ENCODE assay signal across 8 cellular contexts in genomic region chr1:27858072-27858948, GRCh38. TPM values are rescaled to one million over a fixed set of nuclear protein-coding genes. Genes with fewer than 3 reads are reported as not detected.
DNase-seq lines count a peak whose midpoint lies in the region; ATAC-seq and TF ChIP-seq lines count a peak whose summit lies in the region.

No MANE protein-coding gene starts in this region.

- H3K9me3 Mint-ChIP-seq in CD4-positive, CD25-positive, alpha-beta regulatory T cell = no peaks in the 10 kb centered on the region
- H3K9me3 Mint-ChIP-seq in activated naive CD8-positive, alpha-beta T cell treated with anti-CD3 and anti-CD28 coated beads, Interleukin-2, amount 10 ng/mL, durations not matched to agents 7 days and 5 days = no peaks in the 10 kb centered on the region

- H3K4me1 Mint-ChIP-seq in CD4-positive, CD25-positive, alpha-beta regulatory T cell = peaks cover 0 to 25% (median 9%) of the 10 kb centered on the region in 4 donors
- peaks cover 11% of the 10 kb centered on the region for H3K4me1 Mint-ChIP-seq in activated naive CD8-positive, alpha-beta T cell treated with anti-CD3 and anti-CD28 coated beads, Interleukin-2, amount 10 ng/mL, durations not matched to agents 7 days and 5 days

- TF ChIP-seq POLR2A in vagina (IDR thresholded peaks at IDR 0.05) = no peak

- H3K27me3 ChIP-seq in CD4-positive, CD25-positive, alpha-beta regulatory T cell (ENCODE audit: control insufficient read depth, insufficient read depth, low read length) = no peaks in the 10 kb centered on the region
- H3K27me3 ChIP-seq in psoas muscle (ENCODE audit: insufficient read depth in 3 of 3, low read length in 2 of 3) (no peaks in the 10 kb centered on the region), vagina (no peaks in the 10 kb centered on the region)

- H3K4me3 Mint-ChIP-seq in CD4-positive, CD25-positive, alpha-beta regulatory T cell = no peak overlapping the region
- H3K4me3 Mint-ChIP-seq in activated naive CD8-positive, alpha-beta T cell treated with anti-CD3 and anti-CD28 coated beads, Interleukin-2, amount 10 ng/mL, durations not matched to agents 7 days and 5 days = no peak overlapping the region

- DNase-seq in CD4-positive, CD25-positive, alpha-beta regulatory T cell = peak; percentile 68 to 85 (median 82)
- DNase-seq in NCI-H1105 (lab: John Stamatoyannopoulos, UW) = peak; percentile 71
- peak; percentile 28 to 40 for DNase-seq in SW 1271 (lab: John Stamatoyannopoulos, UW)
- peak; percentile 89 for DNase-seq in activated naive CD8-positive, alpha-beta T cell treated with anti-CD3 and anti-CD28 coated beads, Interleukin-2, amount 10 ng/mL, durations not matched to agents 7 days and 5 days
- DNase-seq in cardiac septum (ENCODE audit: low spot score) = peak; percentile 91
- DNase-seq in psoas muscle = peak; percentile 82 to 85
- DNase-seq in vagina (ENCODE audit: extremely low spot score in 2 of 2) = no peak

- peaks cover 10% of the 10 kb centered on the region for H3K4me1 ChIP-seq in CD4-positive, CD25-positive, alpha-beta regulatory T cell (ENCODE audit: control insufficient read depth, insufficient read depth, low read length, poor library complexity, severe bottlenecking)
- no peaks in the 10 kb centered on the region for H3K4me1 ChIP-seq in psoas muscle
- peaks cover 6% of the 10 kb centered on the region for H3K4me1 ChIP-seq in vagina

- no peaks in the 10 kb centered on the region for H3K36me3 Mint-ChIP-seq in CD4-positive, CD25-positive, alpha-beta regulatory T cell
- no peaks in the 10 kb centered on the region for H3K36me3 Mint-ChIP-seq in activated naive CD8-positive, alpha-beta T cell treated with anti-CD3 and anti-CD28 coated beads, Interleukin-2, amount 10 ng/mL, durations not matched to agents 7 days and 5 days

- no peaks in the 10 kb centered on the region for H3K27me3 Mint-ChIP-seq in CD4-positive, CD25-positive, alpha-beta regulatory T cell
- no peaks in the 10 kb centered on the region for H3K27me3 Mint-ChIP-seq in activated naive CD8-positive, alpha-beta T cell treated with anti-CD3 and anti-CD28 coated beads, Interleukin-2, amount 10 ng/mL, durations not matched to agents 7 days and 5 days

- POLR2A ChIA-PET in activated naive CD8-positive, alpha-beta T cell treated with anti-CD3 and anti-CD28 coated beads, Interleukin-2, amount 10 ng/mL, durations not matched to agents 7 days and 5 days (lab: Charles Lee) = interaction anchor here (0.7 to 0.8 kb wide), 2 partner anchors 230 to 391 kb away, joined by 3 read pairs; partner anchors contain the start of gene EYA3

- H3K27ac ChIP-seq in CD4-positive, CD25-positive, alpha-beta regulatory T cell (ENCODE audit: insufficient read depth, low read length, poor library complexity, severe bottlenecking) = no peak overlapping the region
- no peak overlapping the region for H3K27ac ChIP-seq in psoas muscle
- H3K27ac ChIP-seq in vagina = no peak overlapping the region

- intact Hi-C loops in cardiac septum (cut with DNase I) = loop anchor here (5.0 kb wide), 1 partner anchor 119 kb away; no protein-coding TSS in a partner anchor
- intact Hi-C loops in psoas muscle (cut with DNase I) = loop anchor here (5.0 kb wide), 1 partner anchor 119 kb away; no protein-coding TSS in a partner anchor
- intact Hi-C loops in vagina (cut with DNase I) = no loop called here

- H3K4me3 ChIP-seq in CD4-positive, CD25-positive, alpha-beta regulatory T cell (ENCODE audit: low read depth, low read length) = no peak overlapping the region
- H3K4me3 ChIP-seq in psoas muscle = no peak overlapping the region
- H3K4me3 ChIP-seq in vagina = no peak overlapping the region

- 18 to 30% (median 23%) methylated on average over 10 of the region's 10 CpGs for WGBS in psoas muscle, 3 donors

- peak overlapping the region in 2 of 3 donors; percentile 65 to 82 for H3K27ac Mint-ChIP-seq in CD4-positive, CD25-positive, alpha-beta regulatory T cell
- peak overlapping the region; percentile 80 for H3K27ac Mint-ChIP-seq in activated naive CD8-positive, alpha-beta T cell treated with anti-CD3 and anti-CD28 coated beads, Interleukin-2, amount 10 ng/mL, durations not matched to agents 7 days and 5 days

- no peaks in the 10 kb centered on the region for H3K9me3 ChIP-seq in CD4-positive, CD25-positive, alpha-beta regulatory T cell (ENCODE audit: control insufficient read depth in 2 of 2, low read length in 2 of 2)
- H3K9me3 ChIP-seq in psoas muscle (no peaks in the 10 kb centered on the region), vagina (no peaks in the 10 kb centered on the region)

- no peaks in the 10 kb centered on the region for H3K36me3 ChIP-seq in CD4-positive, CD25-positive, alpha-beta regulatory T cell (ENCODE audit: control insufficient read depth, insufficient read depth, low read length)
- H3K36me3 ChIP-seq in psoas muscle (ENCODE audit: insufficient read depth in 1 of 2, low read depth in 1 of 2) (no peaks in the 10 kb centered on the region), vagina (no peaks in the 10 kb centered on the region)

- TF ChIP-seq CTCF in psoas muscle (IDR thresholded peaks at IDR 0.05) = peak; percentile 87
- peak; percentile 80 to 90 (median 87) for TF ChIP-seq CTCF in vagina (IDR thresholded peaks at IDR 0.05)

- peak; percentile 95 to 99 for ATAC-seq in CD4-positive, CD25-positive, alpha-beta regulatory T cell (ENCODE audit: low read depth in 2 of 2)
- peak; percentile 63 for ATAC-seq in GM21786 (IDR thresholded peaks at IDR 0.05; ENCODE audit: unreplicated experiment)
- peak; percentile 95 for ATAC-seq in activated naive CD8-positive, alpha-beta T cell treated with anti-CD3 and anti-CD28 coated beads, Interleukin-2, amount 10 ng/mL, durations not matched to agents 7 days and 5 days (ENCODE audit: low read depth)
- peak; percentile 81 to 91 (median 87) for ATAC-seq in psoas muscle

RNA-seq across cellular contexts. Expression of gene THEMIS2, which starts 14.0 kb away (rescaled TPM):
- 57.1 TPM for total RNA-seq in CD4-positive, CD25-positive, alpha-beta regulatory T cell
- 10 to 100 TPM; 37.9 to 69.9 (median 60.5) TPM for polyA plus RNA-seq in CD4-positive, CD25-positive, alpha-beta regulatory T cell
- total RNA-seq in activated naive CD8-positive, alpha-beta T cell treated with anti-CD3 and anti-CD28 coated beads, Interleukin-2, amount 10 ng/mL, durations not matched to agents 7 days and 5 days = 10 to 100 TPM; 35.4 to 40.5 TPM
- total RNA-seq in cardiac septum (3.6 TPM), psoas muscle (1 to 10 TPM; 3.7 to 5.1 (median 3.9) TPM), vagina (21.9 TPM)
- polyA plus RNA-seq in psoas muscle = 1 to 10 TPM; 1.5 to 6.1 (median 1.7) TPM

RNA-seq across cellular contexts. Expression of gene PPP1R8, which starts 27.7 kb away (rescaled TPM):
- total RNA-seq in CD4-positive, CD25-positive, alpha-beta regulatory T cell = 23.3 TPM
- polyA plus RNA-seq in CD4-positive, CD25-positive, alpha-beta regulatory T cell = 10 to 100 TPM; 40.9 to 45.5 (median 42.3) TPM
- 10 to 100 TPM; 52.9 to 54.4 TPM for total RNA-seq in activated naive CD8-positive, alpha-beta T cell treated with anti-CD3 and anti-CD28 coated beads, Interleukin-2, amount 10 ng/mL, durations not matched to agents 7 days and 5 days
- total RNA-seq in cardiac septum = 23.8 TPM
- total RNA-seq in psoas muscle = 10 to 100 TPM; 20.6 to 28.2 (median 24.5) TPM
- polyA plus RNA-seq in psoas muscle = 10 to 100 TPM; 18.5 to 46.1 (median 32.4) TPM
- total RNA-seq in vagina = 33.4 TPM

RNA-seq across cellular contexts. Expression of gene RPA2, which starts 56.1 kb away (rescaled TPM):
- total RNA-seq in CD4-positive, CD25-positive, alpha-beta regulatory T cell = 36.6 TPM
- polyA plus RNA-seq in CD4-positive, CD25-positive, alpha-beta regulatory T cell = 100 to 1,000 TPM; 199 to 237 (median 206) TPM
- total RNA-seq in activated naive CD8-positive, alpha-beta T cell treated with anti-CD3 and anti-CD28 coated beads, Interleukin-2, amount 10 ng/mL, durations not matched to agents 7 days and 5 days = 10 to 100 TPM; 72.1 to 73.7 TPM
- 13.2 TPM for total RNA-seq in cardiac septum
- 10 to 100 TPM; 42.5 to 72.3 (median 47.7) TPM for total RNA-seq in psoas muscle
- polyA plus RNA-seq in psoas muscle = 10 to 100 TPM; 43.8 to 79.6 (median 71.5) TPM
- total RNA-seq in vagina = 10.8 TPM

Comparison
In these comparisons a context has a peak if more than half of its experiments do, and no peak if none do; other contexts are left out.
1. DNase-seq: peak in CD4-positive, CD25-positive, alpha-beta regulatory T cell (3 of 3), NCI-H1105 (single experiment), SW 1271 (2 of 2), activated naive CD8-positive, alpha-beta T cell treated with anti-CD3 and anti-CD28 coated beads, Interleukin-2, amount 10 ng/mL, durations not matched to agents 7 days and 5 days (single experiment), cardiac septum (single experiment) and psoas muscle (2 of 2); none in vagina (0 of 2).
2. Peak in every context shown above with its lines, with median percentiles within 50 percentile points of each other: ATAC-seq.